13 cellular contexts compared by ENCODE assay signal in genomic region chr19:307793-308420, GRCh38. TPM values are rescaled to one million over a fixed set of nuclear protein-coding genes. Genes with fewer than 3 reads are reported as not detected.
"Had no signal": no experiment of that assay in that cellular context is flagged by ENCODE, and none has a peak within 500 bp of the region (broad histone marks: within the 10 kb centered on the region; RNA-seq: fewer than 3 reads in every experiment).

No MANE protein-coding gene starts in this region.

- H3K27ac ChIP-seq: coronary artery, right lobe of liver, testis, WERI-Rb-1 had no signal

- H3K4me1 ChIP-seq: right lobe of liver, stomach, testis had no signal

- DNase-seq: activated CD4-positive, alpha-beta T cell treated with anti-CD3 and anti-CD28 coated beads, Interleukin-2, amount 50 U/mL, for 48 hours; activated gamma-delta T cell; activated T-cell treated with anti-CD3 and anti-CD28 coated beads, Interleukin-2, amount 50 U/mL, for 1 hour; caudate nucleus; foreskin fibroblast; naive thymus-derived CD4-positive, alpha-beta T cell; right lobe of liver; stomach; testis; WERI-Rb-1 had no signal

- H3K4me3 ChIP-seq: coronary artery, mucosa of descending colon, right lobe of liver, testis had no signal

- ATAC-seq: activated naive CD4-positive, alpha-beta T cell treated with anti-CD3 and anti-CD28 coated beads, Interleukin-2, amount 50 U/mL, for 72 hours; mucosa of descending colon; naive thymus-derived CD4-positive, alpha-beta T cell had no signal

- H3K27me3 ChIP-seq: right lobe of liver, stomach, testis had no signal

- H3K9me3 ChIP-seq: mucosa of descending colon, right lobe of liver, stomach, testis had no signal

RNA-seq across cellular contexts. Expression of gene PLPP2, which starts 16.7 kb away (rescaled TPM):
- polyA plus RNA-seq: naive thymus-derived CD4-positive, alpha-beta T cell had no signal
